ENCODE assay signal across 9 cellular contexts in genomic region chr5:1204693-1205242, GRCh38. TPM values are rescaled to one million over a fixed set of nuclear protein-coding genes. Genes with fewer than 3 reads are reported as not detected.
DNase-seq lines count a peak whose midpoint lies in the region; TF ChIP-seq lines count a peak whose summit lies in the region.
"Had no signal": no experiment of that assay in that cellular context is flagged by ENCODE, and none has a peak within 500 bp of the region (broad histone marks: within the 10 kb centered on the region; RNA-seq: fewer than 3 reads in every experiment).

No MANE protein-coding gene starts in this region.

- H3K9me3 ChIP-seq in endodermal cell (ENCODE audit: control insufficient read depth, low read length): no peaks in the 10 kb centered on the region
- H3K9me3 ChIP-seq in stomach: no peaks in the 10 kb centered on the region

- no peak overlapping the region for H3K9ac ChIP-seq in endodermal cell (ENCODE audit: extremely low read depth, low read length, poor library complexity, severe bottlenecking)

- H3K4me1 Mint-ChIP-seq in endodermal cell: peaks cover 5% of the 10 kb centered on the region
- peaks cover 16% of the 10 kb centered on the region for H3K4me1 Mint-ChIP-seq in progenitor cell of endocrine pancreas (ENCODE audit: low read depth)
- no peaks in the 10 kb centered on the region for H3K4me1 Mint-ChIP-seq in activated naive CD8-positive, alpha-beta T cell treated with anti-CD3 and anti-CD28 coated beads for 36 hours
- H3K4me1 Mint-ChIP-seq: activated B cell treated with CpG ODN at 0.5 μM for 24 hours had no signal

- DNase-seq in NCI-H1092 treated with DMSO at 0.1 percent for 48 hours (lab: John Stamatoyannopoulos, UW) (peak; percentile 6), NCI-H1092 (lab: John Stamatoyannopoulos, UW) (no peak), NCI-H2227 treated with DMSO at 0.1 percent for 48 hours (lab: John Stamatoyannopoulos, UW) (peak; percentile 81), endodermal cell (peak; percentile 78), progenitor cell of endocrine pancreas (ENCODE audit: low spot score, unreplicated experiment) (no peak), stomach (no peak)
- no peak for DNase-seq in central memory CD4-positive, alpha-beta T cell
- no peak for DNase-seq in activated naive CD8-positive, alpha-beta T cell treated with anti-CD3 and anti-CD28 coated beads for 36 hours
- DNase-seq: activated B cell treated with CpG ODN at 0.5 μM for 24 hours had no signal

- H3K27ac ChIP-seq in endodermal cell (ENCODE audit: low read depth, low read length): no peak overlapping the region
- H3K27ac ChIP-seq in stomach: no peak overlapping the region

- H3K9me3 Mint-ChIP-seq in endodermal cell (no peaks in the 10 kb centered on the region), progenitor cell of endocrine pancreas (ENCODE audit: low read depth) (no peaks in the 10 kb centered on the region)
- no peaks in the 10 kb centered on the region for H3K9me3 Mint-ChIP-seq in activated naive CD8-positive, alpha-beta T cell treated with anti-CD3 and anti-CD28 coated beads for 36 hours
- H3K9me3 Mint-ChIP-seq: activated B cell treated with CpG ODN at 0.5 μM for 24 hours had no signal

- peak; percentile 74 for TF ChIP-seq CTCF in endodermal cell (conservative IDR thresholded peaks at IDR 0.05)
- peak; percentile 66 for TF ChIP-seq CTCF in progenitor cell of endocrine pancreas (IDR thresholded peaks at IDR 0.05; ENCODE audit: unreplicated experiment)
- peak in 2 of 7 experiments; percentile 9 to 32 for TF ChIP-seq CTCF in stomach (IDR thresholded peaks at IDR 0.05)

- WGBS in endodermal cell (ENCODE audit: insufficient coverage in 1 of 2, insufficient read length in 1 of 2), 2 experiments: 74 to 79% methylated on average over 12 to 18 of the region's 18 CpGs
- WGBS in stomach, 5 donors: 30 to 38% (median 35%) methylated on average over 18 of the region's 18 CpGs

- no peak for TF ChIP-seq POLR2A in stomach (IDR thresholded peaks at IDR 0.05)

- no peaks in the 10 kb centered on the region for H3K4me1 ChIP-seq in endodermal cell (ENCODE audit: control insufficient read depth, insufficient read depth, low read length)
- peaks cover 5 to 26% (median 23%) of the 10 kb centered on the region in 4 donors for H3K4me1 ChIP-seq in stomach

- peaks cover 3% of the 10 kb centered on the region for H3K27me3 Mint-ChIP-seq in endodermal cell (ENCODE audit: insufficient read depth)
- peaks cover 5% of the 10 kb centered on the region for H3K27me3 Mint-ChIP-seq in progenitor cell of endocrine pancreas
- H3K27me3 Mint-ChIP-seq in activated naive CD8-positive, alpha-beta T cell treated with anti-CD3 and anti-CD28 coated beads for 36 hours: peaks cover 6% of the 10 kb centered on the region

- H3K27me3 ChIP-seq in endodermal cell (ENCODE audit: control insufficient read depth, insufficient read depth, low read length, poor library complexity, severe bottlenecking) (no peaks in the 10 kb centered on the region), stomach (peaks cover 0 to 91% (median 0%) of the 10 kb centered on the region in 3 donors)

- no peak overlapping the region for H3K4me3 ChIP-seq in endodermal cell (ENCODE audit: low read length)
- H3K4me3 ChIP-seq in stomach: no peak overlapping the region

- intact Hi-C loops in stomach (cut with DNase I; ENCODE audit: low total_unique reads): no loop called here

- no peak overlapping the region for H3K4me3 Mint-ChIP-seq in endodermal cell
- H3K4me3 Mint-ChIP-seq in progenitor cell of endocrine pancreas (ENCODE audit: low read depth): no peak overlapping the region
- H3K4me3 Mint-ChIP-seq in activated naive CD8-positive, alpha-beta T cell treated with anti-CD3 and anti-CD28 coated beads for 36 hours: no peak overlapping the region
- H3K4me3 Mint-ChIP-seq: activated B cell treated with CpG ODN at 0.5 μM for 24 hours had no signal

- no peak overlapping the region for H3K27ac Mint-ChIP-seq in endodermal cell
- H3K27ac Mint-ChIP-seq in progenitor cell of endocrine pancreas: peak overlapping the region; percentile 85
- no peak overlapping the region for H3K27ac Mint-ChIP-seq in activated naive CD8-positive, alpha-beta T cell treated with anti-CD3 and anti-CD28 coated beads for 36 hours
- H3K27ac Mint-ChIP-seq: activated B cell treated with CpG ODN at 0.5 μM for 24 hours had no signal

- H3K36me3 Mint-ChIP-seq in endodermal cell (ENCODE audit: low read depth) (no peaks in the 10 kb centered on the region), progenitor cell of endocrine pancreas (ENCODE audit: insufficient read depth) (no peaks in the 10 kb centered on the region)
- H3K36me3 Mint-ChIP-seq in activated naive CD8-positive, alpha-beta T cell treated with anti-CD3 and anti-CD28 coated beads for 36 hours: no peaks in the 10 kb centered on the region

- TF ChIP-seq EP300 in stomach (IDR thresholded peaks at IDR 0.05): no peak

- H3K36me3 ChIP-seq in endodermal cell (ENCODE audit: control insufficient read depth, insufficient read depth, low read length) (no peaks in the 10 kb centered on the region), stomach (no peaks in the 10 kb centered on the region)

RNA-seq across cellular contexts. Expression of gene SLC6A19, which starts 3.4 kb away (rescaled TPM):
- total RNA-seq in endodermal cell: under 1 TPM; 0.09 to 0.15 TPM
- polyA plus RNA-seq in endodermal cell (2013, experiment 1 of 2): not detected
- polyA plus RNA-seq in endodermal cell (2013, experiment 2 of 2): not detected
- 2.2 and 2.6 TPM in 2 replicates for total RNA-seq in progenitor cell of endocrine pancreas
- total RNA-seq in activated naive CD8-positive, alpha-beta T cell treated with anti-CD3 and anti-CD28 coated beads for 36 hours: not detected
- total RNA-seq in stomach: 1 to 10 TPM in 1 of 5 donors, under 1 TPM in 2, not detected in 2; 0.43 to 5.5 (median 0.89) TPM
- polyA plus RNA-seq in stomach: under 1 TPM in 2 of 3 donors, not detected in 1; 0.13 to 0.19 TPM
- total RNA-seq: activated B cell treated with CpG ODN at 0.5 μM for 24 hours had no signal

RNA-seq across cellular contexts. Expression of gene SLC6A18, which starts 20.4 kb away (rescaled TPM):
- not detected for total RNA-seq in endodermal cell
- not detected for polyA plus RNA-seq in endodermal cell (2013, experiment 1 of 2)
- polyA plus RNA-seq in endodermal cell (2013, experiment 2 of 2): not detected
- total RNA-seq in progenitor cell of endocrine pancreas: not detected in 2 replicates
- not detected for total RNA-seq in activated naive CD8-positive, alpha-beta T cell treated with anti-CD3 and anti-CD28 coated beads for 36 hours
- not detected for total RNA-seq in stomach
- not detected for polyA plus RNA-seq in stomach
- total RNA-seq: activated B cell treated with CpG ODN at 0.5 μM for 24 hours had no signal

Comparison
In these comparisons a context has a peak if more than half of its experiments do, and no peak if none do; other contexts are left out.
1. DNase-seq: peak in NCI-H1092 treated with DMSO at 0.1 percent for 48 hours (single experiment), NCI-H2227 treated with DMSO at 0.1 percent for 48 hours (single experiment) and endodermal cell (single experiment); none in NCI-H1092 (single experiment), progenitor cell of endocrine pancreas (single experiment), central memory CD4-positive, alpha-beta T cell (single experiment), activated naive CD8-positive, alpha-beta T cell treated with anti-CD3 and anti-CD28 coated beads for 36 hours (single experiment) and stomach (single experiment).